8 cellular contexts compared by ENCODE assay signal in genomic region chr7:118352854-118353453, GRCh38.
DNase-seq lines count a peak whose midpoint lies in the region; ATAC-seq and TF ChIP-seq lines count a peak whose summit lies in the region.

No MANE protein-coding gene starts in this region.

- H3K27me3 ChIP-seq in OCI-LY1 (ENCODE audit: insufficient read depth, low read length) (no peaks in the 10 kb centered on the region), MG63 (no peaks in the 10 kb centered on the region), esophagus squamous epithelium (no peaks in the 10 kb centered on the region)

- H3K9me3 ChIP-seq in OCI-LY1 (ENCODE audit: low read length) (no peaks in the 10 kb centered on the region), MG63 (no peaks in the 10 kb centered on the region), esophagus squamous epithelium (no peaks in the 10 kb centered on the region)

- 51 to 53% methylated on average over 3 of the region's 3 CpGs for WGBS in esophagus squamous epithelium, 2 donors

- no peaks in the 10 kb centered on the region; the same call in 1 of the 2 replicates for H3K9me2 ChIP-seq in OCI-LY1 (ENCODE audit: low read depth, low read length)

- no peaks in the 10 kb centered on the region for H3K27me3 Mint-ChIP-seq in immature natural killer cell (ENCODE audit: low read depth in 3 of 3)
- H3K27me3 Mint-ChIP-seq in naive thymus-derived CD8-positive, alpha-beta T cell = peaks cover 2 to 12% (median 6%) of the 10 kb centered on the region in 5 donors

- no peak overlapping the region for H3K9ac ChIP-seq in OCI-LY1 (ENCODE audit: low read length)

- no peak overlapping the region for H2AFZ ChIP-seq in OCI-LY1 (ENCODE audit: low read length)

- H3K4me1 ChIP-seq in OCI-LY1 (ENCODE audit: insufficient read depth, low read length, severe bottlenecking) = peaks cover 8% of the 10 kb centered on the region
- no peaks in the 10 kb centered on the region for H3K4me1 ChIP-seq in esophagus squamous epithelium

- TF ChIP-seq POLR2A in esophagus squamous epithelium (IDR thresholded peaks at IDR 0.05) = no peak

- DNase-seq in DMS 273 (lab: John Stamatoyannopoulos, UW; ENCODE audit: unreplicated experiment) = peak; percentile 83
- DNase-seq in fibroblast of the aortic adventitia (ENCODE audit: low read depth) = peak; percentile 6
- no peak for DNase-seq in immature natural killer cell
- DNase-seq in MG63 = no peak
- no peak for DNase-seq in naive thymus-derived CD8-positive, alpha-beta T cell
- no peak for DNase-seq in esophagus squamous epithelium (lab: John Stamatoyannopoulos, UW)

- H3F3A ChIP-seq in OCI-LY1 (ENCODE audit: insufficient read depth, low read length) = no peaks in the 10 kb centered on the region

- H3K36me3 ChIP-seq in OCI-LY1 (ENCODE audit: insufficient read depth, low read length) (no peaks in the 10 kb centered on the region), MG63 (no peaks in the 10 kb centered on the region), esophagus squamous epithelium (no peaks in the 10 kb centered on the region)

- 0 out of 2 replicates have a peak, but pooled peaks cover 2% of the 10 kb centered on the region for H4K20me1 ChIP-seq in OCI-LY1 (ENCODE audit: insufficient read depth, low read length)

- peaks cover 0 to 6% (median 0%) of the 10 kb centered on the region in 6 donors for H3K9me3 Mint-ChIP-seq in immature natural killer cell
- H3K9me3 Mint-ChIP-seq in naive thymus-derived CD8-positive, alpha-beta T cell = peaks cover 0 to 8% (median 2%) of the 10 kb centered on the region in 9 donors

- H3K4me3 Mint-ChIP-seq in immature natural killer cell = no peak overlapping the region
- no peak overlapping the region for H3K4me3 Mint-ChIP-seq in naive thymus-derived CD8-positive, alpha-beta T cell

- intact Hi-C loops in esophagus squamous epithelium (cut with DNase I) = no loop called here

- H3K27ac ChIP-seq in OCI-LY1 (ENCODE audit: low read depth, low read length, poor library complexity, severe bottlenecking) (no peak overlapping the region), esophagus squamous epithelium (no peak overlapping the region)

- POLR2A ChIA-PET in naive thymus-derived CD8-positive, alpha-beta T cell (lab: Charles Lee) = no interaction called here

- no peak overlapping the region for H3K4me3 ChIP-seq in OCI-LY1 (ENCODE audit: low read depth, low read length, poor library complexity, severe bottlenecking)
- no peak overlapping the region for H3K4me3 ChIP-seq in fibroblast of the aortic adventitia (ENCODE audit: low read depth, low read length)
- no peak overlapping the region for H3K4me3 ChIP-seq in MG63
- no peak overlapping the region for H3K4me3 ChIP-seq in esophagus squamous epithelium

- no peaks in the 10 kb centered on the region for H3K36me3 Mint-ChIP-seq in immature natural killer cell
- no peaks in the 10 kb centered on the region for H3K36me3 Mint-ChIP-seq in naive thymus-derived CD8-positive, alpha-beta T cell

- H3K79me2 ChIP-seq in OCI-LY1 (ENCODE audit: insufficient read depth, low read length) = no peaks in the 10 kb centered on the region

- no peaks in the 10 kb centered on the region for H3K4me1 Mint-ChIP-seq in immature natural killer cell
- H3K4me1 Mint-ChIP-seq in naive thymus-derived CD8-positive, alpha-beta T cell = no peaks in the 10 kb centered on the region

- no peak overlapping the region for H3K27ac Mint-ChIP-seq in immature natural killer cell
- no peak overlapping the region for H3K27ac Mint-ChIP-seq in naive thymus-derived CD8-positive, alpha-beta T cell

- peak; percentile 61 for ATAC-seq in HG03432 (IDR thresholded peaks at IDR 0.05; ENCODE audit: unreplicated experiment)
- ATAC-seq in naive thymus-derived CD8-positive, alpha-beta T cell = no peak

- peak; percentile 67 for TF ChIP-seq CTCF in OCI-LY1 (IDR thresholded peaks at IDR 0.05; ENCODE audit: low read length)
- no peak for TF ChIP-seq CTCF in fibroblast of the aortic adventitia (IDR thresholded peaks at IDR 0.05; ENCODE audit: insufficient read depth, low read length)
- TF ChIP-seq CTCF in esophagus squamous epithelium (IDR thresholded peaks at IDR 0.05) = no peak

- no peak overlapping the region for H3K4me2 ChIP-seq in OCI-LY1 (ENCODE audit: low read length)

Comparison
In these comparisons a context has a peak if more than half of its experiments do, and no peak if none do; other contexts are left out.
1. DNase-seq: peak in DMS 273 (single experiment) and fibroblast of the aortic adventitia (single experiment); none in immature natural killer cell (0 of 3), MG63 (single experiment), naive thymus-derived CD8-positive, alpha-beta T cell (0 of 10) and esophagus squamous epithelium (single experiment).